Comparison of ENCODE assay signal across 8 cellular contexts in the genomic region with DNA sequence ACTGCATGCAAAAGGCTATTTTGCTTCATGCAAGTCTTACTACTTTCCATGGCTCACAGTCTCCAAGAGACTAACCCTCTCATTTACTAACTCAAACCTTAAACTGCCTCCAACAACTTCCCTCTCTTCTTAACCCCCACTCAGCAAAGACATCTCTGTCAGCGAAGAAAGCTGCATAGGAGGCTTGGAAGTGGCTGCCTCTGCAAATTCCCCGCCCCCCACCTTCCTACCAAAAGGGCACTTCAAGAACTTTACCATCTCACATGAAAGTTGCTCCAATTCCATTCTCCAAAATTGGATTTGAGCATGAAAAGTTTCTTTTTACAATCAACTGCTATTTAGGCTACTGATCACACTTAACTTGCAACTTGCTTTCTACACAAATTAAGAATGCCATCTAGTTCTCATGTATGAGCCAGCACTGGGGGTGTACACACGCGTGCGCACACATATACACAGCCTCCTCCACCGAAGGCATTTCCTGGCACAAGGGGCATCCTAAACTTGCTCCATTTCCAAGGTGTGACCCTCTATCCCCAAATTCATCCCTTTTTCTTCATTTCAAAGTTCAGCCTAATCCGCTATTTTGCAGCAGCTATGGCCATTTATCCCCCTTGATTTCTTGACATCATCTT. TPM values are rescaled to one million over a fixed set of nuclear protein-coding genes. Genes with fewer than 3 reads are reported as not detected.
DNase-seq lines count a peak whose midpoint lies in the region; ATAC-seq and TF ChIP-seq lines count a peak whose summit lies in the region.

No MANE protein-coding gene starts in this region.

- H3K9ac ChIP-seq in BLaER1 treated with 17β-estradiol and CSF1 and Interleukin-3, amounts not matched to agents 10 nM and 100 nM = peak overlapping the region; percentile 87 to 94 (median 92)
- peak overlapping the region; percentile 77; the same call in 1 of the 2 replicates for H3K9ac ChIP-seq in MM.1S (ENCODE audit: low read length)

- H3K9me3 ChIP-seq in BLaER1 treated with 17β-estradiol and CSF1 and Interleukin-3, amounts not matched to agents 10 nM and 100 nM (replicated peaks in 1 of 11) = no peaks in the 10 kb centered on the region
- H3K9me3 ChIP-seq in MM.1S (replicated peaks; ENCODE audit: insufficient read depth, low read length) (no peaks in the 10 kb centered on the region), ectodermal cell (ENCODE audit: control insufficient read depth, low read length) (no peaks in the 10 kb centered on the region), adrenal gland (replicated peaks in 1 of 3) (no peaks in the 10 kb centered on the region)

- no peak for ATAC-seq in HG02763 (IDR thresholded peaks at IDR 0.05; ENCODE audit: unreplicated experiment)

- DNase-seq in MM.1S = no peak
- DNase-seq in NCI-H187 treated with DMSO at 0.1 percent for 48 hours (lab: John Stamatoyannopoulos, UW) = no peak
- no peak for DNase-seq in activated CD4-positive, CD25-positive, alpha-beta regulatory T cell treated with anti-CD3 and anti-CD28 coated beads, Interleukin-2, amount 50 U/mL, for 72 hours
- DNase-seq in adrenal gland = no peak

- H3K27me3 ChIP-seq in BLaER1 treated with 17β-estradiol and CSF1 and Interleukin-3, amounts not matched to agents 10 nM and 100 nM = no peaks in the 10 kb centered on the region
- H3K27me3 ChIP-seq in MM.1S (replicated peaks; ENCODE audit: insufficient read depth, low read length) (no peaks in the 10 kb centered on the region), ectodermal cell (ENCODE audit: control insufficient read depth, insufficient read depth, low read length, poor library complexity, severe bottlenecking) (no peaks in the 10 kb centered on the region), adrenal gland (no peaks in the 10 kb centered on the region)

- TF ChIP-seq CTCF in MM.1S (IDR thresholded peaks at IDR 0.05; ENCODE audit: low read length) (no peak), nephron (IDR thresholded peaks at IDR 0.05; ENCODE audit: unreplicated experiment in 3 of 3) (no peak), adrenal gland (IDR thresholded peaks at IDR 0.05) (no peak)

- no peaks in the 10 kb centered on the region for H3K9me3 Mint-ChIP-seq in nephron

- H3K4me1 Mint-ChIP-seq in nephron = peaks cover 70% of the 10 kb centered on the region

- 16% methylated on average over 7 of the region's 7 CpGs for WGBS in ectodermal cell, 2 experiments
- 70 to 73% (median 71%) methylated on average over 7 of the region's 7 CpGs for WGBS in adrenal gland, 4 donors

- H4K20me1 ChIP-seq in BLaER1 treated with 17β-estradiol and CSF1 and Interleukin-3, amounts not matched to agents 10 nM and 100 nM = peaks cover 40 to 65% (median 60%) of the 10 kb centered on the region in 11 experiments; a peak in 21 of 22 replicates
- no peaks in the 10 kb centered on the region for H4K20me1 ChIP-seq in MM.1S (ENCODE audit: insufficient read depth, low read length)

- peaks cover 3% of the 10 kb centered on the region for H3K36me3 Mint-ChIP-seq in nephron (ENCODE audit: low read depth)

- H3K4me3 ChIP-seq in BLaER1 treated with 17β-estradiol and CSF1 and Interleukin-3, amounts not matched to agents 10 nM and 100 nM = peak overlapping the region; percentile 95 to 100 (median 99)
- no peak overlapping the region for H3K4me3 ChIP-seq in MM.1S (ENCODE audit: low read length)
- peak overlapping the region; percentile 99 for H3K4me3 ChIP-seq in ectodermal cell (ENCODE audit: insufficient read depth, low read depth, low read length)
- peak overlapping the region in 1 of 4 donors; percentile 83 for H3K4me3 ChIP-seq in adrenal gland

- H3K4me1 ChIP-seq in BLaER1 treated with 17β-estradiol and CSF1 and Interleukin-3, amounts not matched to agents 10 nM and 100 nM = peaks cover 43 to 58% (median 52%) of the 10 kb centered on the region in 10 experiments
- H3K4me1 ChIP-seq in MM.1S (ENCODE audit: low read length) = peaks cover 15% of the 10 kb centered on the region
- peaks cover 30% of the 10 kb centered on the region for H3K4me1 ChIP-seq in ectodermal cell (ENCODE audit: control insufficient read depth, insufficient read depth, low read length)
- peaks cover 28 to 51% of the 10 kb centered on the region in 2 donors for H3K4me1 ChIP-seq in adrenal gland (replicated peaks in 1 of 2)

- no peak overlapping the region for H2AFZ ChIP-seq in MM.1S (ENCODE audit: low read length)

- peak overlapping the region; percentile 87 to 97 (median 96) for H3K27ac Mint-ChIP-seq in nephron

- no peak for TF ChIP-seq POLR2A in adrenal gland (IDR thresholded peaks at IDR 0.05)

- peaks cover 66% of the 10 kb centered on the region for H3K79me2 ChIP-seq in MM.1S (ENCODE audit: low read length)

- no peaks in the 10 kb centered on the region for H3K27me3 Mint-ChIP-seq in nephron (ENCODE audit: low read depth)

- peak overlapping the region in 7 of 11 experiments; percentile 87 to 97 (median 94); a peak in 9 of 22 replicates for H3K27ac ChIP-seq in BLaER1 treated with 17β-estradiol and CSF1 and Interleukin-3, amounts not matched to agents 10 nM and 100 nM
- H3K27ac ChIP-seq in MM.1S (ENCODE audit: low read length) (no peak overlapping the region), ectodermal cell (ENCODE audit: insufficient read depth, low read depth, low read length, poor library complexity, severe bottlenecking) (no peak overlapping the region), adrenal gland (peak overlapping the region in 2 of 5 donors; percentile 2 to 96)

- H3K9me2 ChIP-seq in MM.1S (replicated peaks; ENCODE audit: insufficient read depth, low read length) = no peaks in the 10 kb centered on the region

- H3F3A ChIP-seq in MM.1S (ENCODE audit: insufficient read depth, low read length) = peaks cover 15% of the 10 kb centered on the region

- peak overlapping the region; percentile 83 to 98 (median 92) for H3K4me2 ChIP-seq in BLaER1 treated with 17β-estradiol and CSF1 and Interleukin-3, amounts not matched to agents 10 nM and 100 nM
- H3K4me2 ChIP-seq in MM.1S (ENCODE audit: low read depth, low read length) = peak overlapping the region; percentile 70; the same call in 1 of the 2 replicates

- H3K36me3 ChIP-seq in BLaER1 treated with 17β-estradiol and CSF1 and Interleukin-3, amounts not matched to agents 10 nM and 100 nM = peaks cover 0 to 34% (median 21%) of the 10 kb centered on the region in 11 experiments; a peak in 16 of 22 replicates
- no peaks in the 10 kb centered on the region for H3K36me3 ChIP-seq in MM.1S (replicated peaks; ENCODE audit: insufficient read depth, low read length)
- no peaks in the 10 kb centered on the region for H3K36me3 ChIP-seq in ectodermal cell (ENCODE audit: control insufficient read depth, insufficient read depth, low read length)
- no peaks in the 10 kb centered on the region for H3K36me3 ChIP-seq in adrenal gland (replicated peaks in 1 of 2)

- intact Hi-C loops in adrenal gland (cut with DNase I) = no loop called here

- H3K4me3 Mint-ChIP-seq in nephron = peak overlapping the region; percentile 97 to 99 (median 98)

RNA-seq across cellular contexts. Expression of gene CCDC6, which starts 1.8 kb away (rescaled TPM):
- polyA plus RNA-seq in ectodermal cell (2013, experiment 1 of 4) = 39.0 TPM
- 37.4 TPM for polyA plus RNA-seq in ectodermal cell (2013, experiment 2 of 4)
- polyA plus RNA-seq in ectodermal cell (2013, experiment 3 of 4) = 29.9 TPM
- polyA plus RNA-seq in ectodermal cell (2013, experiment 4 of 4) = 30.4 TPM
- total RNA-seq in adrenal gland = 10 to 100 TPM; 29.3 to 53.3 (median 34.5) TPM
- 10 to 100 TPM in 1 of 3 donors, 1 to 10 TPM in 2; 7.1 to 35.7 (median 9.2) TPM for polyA plus RNA-seq in adrenal gland

Comparison
In these comparisons a context has a peak if more than half of its experiments do, and no peak if none do; other contexts are left out.
1. H3K27ac ChIP-seq: peak in BLaER1 treated with 17β-estradiol and CSF1 and Interleukin-3, amounts not matched to agents 10 nM and 100 nM (7 of 11); none in MM.1S (single experiment) and ectodermal cell (single experiment).